8 cellular contexts compared by ENCODE assay signal in genomic region chrY:12661974-12662670, GRCh38. TPM values are rescaled to one million over a fixed set of nuclear protein-coding genes. Genes with fewer than 3 reads are reported as not detected.
DNase-seq lines count a peak whose midpoint lies in the region; ATAC-seq, FAIRE-seq and TF ChIP-seq lines count a peak whose summit lies in the region.

No MANE protein-coding gene starts in this region.

- peaks cover 6% of the 10 kb centered on the region; the same call in 1 of the 3 replicates for H3K4me1 ChIP-seq in A549
- H3K4me1 ChIP-seq in endothelial cell of umbilical vein (ENCODE audit: control insufficient read depth, extremely low read depth, insufficient read depth, low read length), result peaks cover 13% of the 10 kb centered on the region
- no peaks in the 10 kb centered on the region for H3K4me1 ChIP-seq in gastrocnemius medialis

- 3% methylated on average over 27 of the region's 32 CpGs for WGBS in A549 (ENCODE audit: missing lambda C conversion rate)

- POLR2A ChIA-PET in A549 (lab: Yijun Ruan, JAX) (no interaction called here), endothelial cell of umbilical vein (lab: Charles Lee) (interaction anchor here (0.6 to 0.7 kb wide), 2 partner anchors 60 to 461 kb away, joined by 3 read pairs; no protein-coding TSS in a partner anchor)

- H3K9me3 ChIP-seq in A549 (no peaks in the 10 kb centered on the region), endothelial cell of umbilical vein (replicated peaks; ENCODE audit: control insufficient read depth, insufficient read depth, low read length) (no peaks in the 10 kb centered on the region), gastrocnemius medialis (no peaks in the 10 kb centered on the region)

- no TSS peak for BruUV-seq in endothelial cell of umbilical vein (replicated peaks; lab: Mats Ljungman, UMichigan)

- FAIRE-seq in A549 (lab: Jason Lieb, UNC) (no peak), H54 (lab: Jason Lieb, UNC) (no peak), endothelial cell of umbilical vein (lab: Jason Lieb, UNC) (peak; percentile 35)

- TF ChIP-seq POLR2A in A549 (IDR thresholded peaks at IDR 0.05; ENCODE audit: low read length) (no peak), H54 (IDR thresholded peaks at IDR 0.05; ENCODE audit: low read depth, low read length) (no peak), endothelial cell of umbilical vein (IDR thresholded peaks at IDR 0.05; ENCODE audit: low read depth, low read length) (no peak), gastrocnemius medialis (IDR thresholded peaks at IDR 0.05) (no peak)

- peak overlapping the region; percentile 99 for H3K9ac ChIP-seq in endothelial cell of umbilical vein (replicated peaks; ENCODE audit: extremely low read depth, insufficient read depth, low read length)

- ATAC-seq in A549 (peak; percentile 85 to 93), gastrocnemius medialis (peak; percentile 63 to 67), GM18873 (IDR thresholded peaks at IDR 0.05; ENCODE audit: low FRiP score, unreplicated experiment) (no peak), HG03135 (IDR thresholded peaks at IDR 0.05; ENCODE audit: unreplicated experiment) (no peak)

- intact Hi-C loops in endothelial cell of umbilical vein (cut with micrococcal nuclease) (loop anchor here (5.0 to 10.0 kb wide), 2 partner anchors 110 to 243 kb away; partner anchors contain the start of gene DDX3Y), gastrocnemius medialis (cut with DNase I; ENCODE audit: low total_unique reads) (no loop called here)

- peaks cover 39% of the 10 kb centered on the region for H3K79me2 ChIP-seq in endothelial cell of umbilical vein (ENCODE audit: control insufficient read depth, insufficient read depth, low read length)

- H3K4me3 ChIP-seq in A549 (peak overlapping the region; percentile 59), endothelial cell of umbilical vein (replicated peaks in 1 of 3; ENCODE audit: insufficient read depth in 1 of 3, low read depth in 1 of 3, low read length in 3 of 3) (peak overlapping the region; percentile 69 to 99 (median 97)), gastrocnemius medialis (peak overlapping the region in 2 of 4 donors; percentile 65 to 77)

- no peaks in the 10 kb centered on the region for H3K27me3 ChIP-seq in endothelial cell of umbilical vein (ENCODE audit: control insufficient read depth in 2 of 2, insufficient read depth in 2 of 2, low read length in 2 of 2)
- no peaks in the 10 kb centered on the region for H3K27me3 ChIP-seq in gastrocnemius medialis

- no peak for TF ChIP-seq RAD21 in A549 (conservative IDR thresholded peaks at IDR 0.05 in 1 of 2, IDR thresholded peaks at IDR 0.05 in 1 of 2)

- no peaks in the 10 kb centered on the region for H4K20me1 ChIP-seq in endothelial cell of umbilical vein (replicated peaks; ENCODE audit: control insufficient read depth, extremely low read depth, insufficient read depth, low read length)

- in situ Hi-C loops in gastrocnemius medialis (cut with MboI; ENCODE audit: low sequenced_read_pairs in 4 of 4), result no loop called here

- dilution Hi-C loops in endothelial cell of umbilical vein (cut with MboI; ENCODE audit: extremely low pct_ligation_motif_present, low sequenced_read_pairs), result no loop called here

- DNase-seq in A549 (ENCODE audit: low read depth in 1 of 2, low spot score in 1 of 2) (peak; percentile 9 to 75), H54 (ENCODE audit: insufficient read length, low spot score) (peak; percentile 7), T-helper 1 cell (peak in 4 of 5 donors; percentile 74 to 80 (median 76)), endothelial cell of umbilical vein (ENCODE audit: low read depth, low spot score) (peak; percentile 75), gastrocnemius medialis (peak; percentile 37 to 58), SIG-M5 (lab: John Stamatoyannopoulos, UW) (no peak)

- H3K36me3 ChIP-seq in endothelial cell of umbilical vein (ENCODE audit: control insufficient read depth in 2 of 2, extremely low read depth in 1 of 2, insufficient read depth in 2 of 2, low read length in 2 of 2) (no peaks in the 10 kb centered on the region), gastrocnemius medialis (no peaks in the 10 kb centered on the region)

- TF ChIP-seq EP300 in A549 (IDR thresholded peaks at IDR 0.05), result no peak

- H3K9me1 ChIP-seq in endothelial cell of umbilical vein (replicated peaks; ENCODE audit: control insufficient read depth, extremely low read depth, insufficient read depth, low read length), result no peaks in the 10 kb centered on the region

- TF ChIP-seq CTCF in A549 (IDR thresholded peaks at IDR 0.05), result no peak
- no peak for TF ChIP-seq CTCF in endothelial cell of umbilical vein (IDR thresholded peaks at IDR 0.05; ENCODE audit: extremely low read depth in 1 of 2, insufficient read depth in 1 of 2, low read depth in 1 of 2, low read length in 2 of 2)
- no peak for TF ChIP-seq CTCF in gastrocnemius medialis (IDR thresholded peaks at IDR 0.05 in 4 of 5, conservative IDR thresholded peaks at IDR 0.05 in 1 of 5)

- CTCF ChIA-PET in A549 (lab: Yijun Ruan, JAX) (no interaction called here), endothelial cell of umbilical vein (lab: Charles Lee) (no interaction called here)

- peak overlapping the region; percentile 78 for H3K4me2 ChIP-seq in A549
- peak overlapping the region; percentile 98 for H3K4me2 ChIP-seq in endothelial cell of umbilical vein (ENCODE audit: insufficient read depth, low read length)

- H2AFZ ChIP-seq in endothelial cell of umbilical vein (ENCODE audit: low read depth, low read length), result peak overlapping the region; percentile 97

- H3K27ac ChIP-seq in A549 (peak overlapping the region; percentile 75 to 88), endothelial cell of umbilical vein (ENCODE audit: insufficient read depth, low read depth, low read length) (peak overlapping the region; percentile 93), gastrocnemius medialis (peak overlapping the region in 2 of 4 donors; percentile 84 to 85)

TF ChIP-seq in A549, 52 proteins besides CTCF, POLR2A, EP300 and RAD21 (continues in another document):
- TF ChIP-seq RCOR1 (IDR thresholded peaks at IDR 0.05; ENCODE audit: low read depth, low read length) (no peak), KDM1A (IDR thresholded peaks at IDR 0.05; ENCODE audit: low read depth) (no peak), PHF8 (IDR thresholded peaks at IDR 0.05; ENCODE audit: borderline replicate concordance, low read depth) (no peak), HEYL (CRISPR knock-in tag; IDR thresholded peaks at IDR 0.05) (no peak), ATOH8 (CRISPR knock-in tag; IDR thresholded peaks at IDR 0.05; ENCODE audit: low read depth) (no peak), ZFP36 (IDR thresholded peaks at IDR 0.05; ENCODE audit: borderline replicate concordance, partially characterized antibody) (no peak), SREBF2 (IDR thresholded peaks at IDR 0.05) (no peak), MAX (IDR thresholded peaks at IDR 0.05) (no peak), CHD2 (IDR thresholded peaks at IDR 0.05; ENCODE audit: low read length, partially characterized antibody) (no peak)

TF ChIP-seq in endothelial cell of umbilical vein, 7 proteins besides CTCF, POLR2A, EP300 and RAD21:
- TF ChIP-seq GATA2 (IDR thresholded peaks at IDR 0.05; ENCODE audit: insufficient read depth, insufficient read length, low read depth, low read length), result no peak
- no peak for TF ChIP-seq MYC (IDR thresholded peaks at IDR 0.05; ENCODE audit: low read depth, low read length)
- TF ChIP-seq EZH2 (IDR thresholded peaks at IDR 0.05; ENCODE audit: borderline replicate concordance, low read depth, low read length, severe bottlenecking), result no peak
- TF ChIP-seq FOS (IDR thresholded peaks at IDR 0.05; ENCODE audit: borderline replicate concordance, insufficient read depth, low read length), result no peak
- TF ChIP-seq POLR2AphosphoS5 (IDR thresholded peaks at IDR 0.05; ENCODE audit: insufficient read depth, low read depth, low read length), result no peak
- no peak for TF ChIP-seq JUN (IDR thresholded peaks at IDR 0.05; ENCODE audit: borderline replicate concordance, insufficient read depth, insufficient read length, low read depth)
- no peak for TF ChIP-seq MAX (IDR thresholded peaks at IDR 0.05; ENCODE audit: insufficient read depth, insufficient read length)

RNA-seq across cellular contexts. Expression of gene USP9Y, which starts 38.9 kb away (rescaled TPM):
- polyA plus RNA-seq in A549 (2011; rRNA removed), result 28.8 and 29.6 TPM in 2 replicates
- polyA plus RNA-seq in A549 (2012; cell fraction: cytosol; rRNA removed), result 6.3 and 6.6 TPM in 2 replicates
- polyA plus RNA-seq in A549 (2012; cell fraction: nucleus; rRNA removed), result 11.1 and 14.3 TPM in 2 replicates
- polyA plus RNA-seq in A549 (2017; fragmentation: RNase III; extraction: RNeasy Plus Mini Kit Qiagen cat#74134 plus additional on column Dnase treatment), result 6.2 to 6.6 TPM (median 6.3 TPM) in 3 replicates
- polyA minus RNA-seq in A549 (2011; rRNA and poly(A)+ RNA removed), result 25.3 and 30.9 TPM in 2 replicates
- 15.8 and 17.4 TPM in 2 replicates for total RNA-seq in endothelial cell of umbilical vein
- 13.1 and 13.6 TPM in 2 replicates for polyA plus RNA-seq in endothelial cell of umbilical vein
- polyA plus RNA-seq in endothelial cell of umbilical vein (2011; cell fraction: cytosol; rRNA removed), result 11.3 and 14.7 TPM in 2 replicates
- 98.6 TPM in 2 replicates for polyA plus RNA-seq in endothelial cell of umbilical vein (2011; cell fraction: nucleus; rRNA removed)
- 13.4 and 14.0 TPM in 2 replicates for polyA plus RNA-seq in endothelial cell of umbilical vein (2012)
- 28.6 and 36.1 TPM in 2 replicates for polyA minus RNA-seq in endothelial cell of umbilical vein
- not detected for polyA minus RNA-seq in endothelial cell of umbilical vein (2011; cell fraction: cytosol; rRNA and poly(A)+ RNA removed)
- 60.0 and 80.2 TPM in 2 replicates for polyA minus RNA-seq in endothelial cell of umbilical vein (2011; cell fraction: nucleus; rRNA and poly(A)+ RNA removed)
- 10 to 100 TPM in 1 of 4 donors, 1 to 10 TPM in 1, not detected in 2; 6.7 to 14.3 TPM for total RNA-seq in gastrocnemius medialis

Comparison
In these comparisons a context has a peak if more than half of its experiments do, and no peak if none do; other contexts are left out.
1. ATAC-seq: peak in A549 (2 of 2) and gastrocnemius medialis (2 of 2); none in GM18873 (single experiment) and HG03135 (single experiment).